29 cellular contexts compared by ENCODE assay signal in the genomic region with DNA sequence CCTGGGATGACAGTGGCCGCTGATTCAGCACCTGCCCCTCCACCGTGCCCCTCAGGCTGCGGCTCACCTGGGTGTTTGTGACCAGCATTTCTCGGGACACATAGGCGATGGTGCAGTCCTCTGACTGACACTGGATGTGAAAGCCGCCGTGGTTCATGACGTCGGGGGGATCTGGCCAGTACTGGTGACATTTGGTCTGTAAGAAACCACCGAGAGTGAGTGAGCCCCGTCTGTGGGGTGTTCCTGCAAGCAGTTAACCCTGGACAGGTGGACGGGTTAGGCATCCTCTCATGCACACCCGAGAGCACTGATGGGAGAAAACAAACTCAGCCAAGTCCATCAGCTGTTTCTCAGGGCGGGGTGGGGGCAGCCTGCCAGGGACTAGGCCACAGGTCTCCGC.
"Had no signal": no experiment of that assay in that cellular context is flagged by ENCODE, and none has a peak within 500 bp of the region (broad histone marks: within the 10 kb centered on the region; RNA-seq: fewer than 3 reads in every experiment).

No MANE protein-coding gene starts in this region.

- H3K4me2 ChIP-seq: hepatocyte, smooth muscle cell had no signal

- H2AFZ ChIP-seq: hepatocyte had no signal

- H3K36me3 ChIP-seq: neutrophil had no signal

- DNase-seq: cerebellar nuclear complex; effector CD8-positive, alpha-beta T cell; endodermal cell; foreskin keratinocyte; heart left ventricle; islet precursor cell; kidney glomerular epithelial cell; naive B cell; pancreas; right lobe of liver; stimulated activated CD4-positive, alpha-beta T cell treated with anti-CD3 and anti-CD28 coated beads, Interleukin-12 subunit alpha, Interleukin-12 subunit beta, amount 100 ng/mL, for 4 hours; stimulated activated CD4-positive, alpha-beta T cell treated with anti-CD3 and anti-CD28 coated beads, Interleukin-1b, Interleukin-23, amount 100 ng/mL, for 48 hours; stimulated activated CD4-positive, alpha-beta T cell treated with anti-CD3 and anti-CD28 coated beads, Interleukin-4, amount 100 ng/mL, for 1 hour; stimulated activated CD8-positive, alpha-beta memory T cell treated with anti-CD3 and anti-CD28 coated beads, Interleukin-4, amount 100 ng/mL, for 48 hours; stimulated activated naive CD4-positive, alpha-beta T cell; substantia nigra; testis; tibial artery had no signal

- FAIRE-seq: colon, pancreas, urothelium cell line had no signal

- H3K27ac ChIP-seq: epithelial cell of prostate, esophagus muscularis mucosa, foreskin keratinocyte, gastroesophageal sphincter, heart left ventricle, hepatocyte, neutrophil, pancreas, right lobe of liver, testis, tibial artery, upper lobe of left lung had no signal

- H3K27me3 ChIP-seq: esophagus muscularis mucosa, foreskin keratinocyte, gastroesophageal sphincter, heart left ventricle, hepatocyte, pancreas, right lobe of liver, testis, tibial artery, upper lobe of left lung had no signal

- H3K79me2 ChIP-seq: hepatocyte had no signal

- H3K4me1 ChIP-seq: esophagus muscularis mucosa, foreskin keratinocyte, gastroesophageal sphincter, heart left ventricle, pancreas, right lobe of liver, testis, tibial artery had no signal

- ATAC-seq: foreskin keratinocyte; gastroesophageal sphincter; heart left ventricle; natural killer cell treated with Interleukin-12 subunit alpha and Interleukin-12 subunit beta and Interleukin-15 and Interleukin-18, amount 100 ng/mL, for 72 hours; pancreas had no signal

- H3K9me3 ChIP-seq: esophagus muscularis mucosa, gastroesophageal sphincter, heart left ventricle, neutrophil, pancreas, right lobe of liver, testis, upper lobe of left lung had no signal

- H3K4me3 ChIP-seq: esophagus muscularis mucosa, gastroesophageal sphincter, heart left ventricle, hepatocyte, lung, pancreas, right lobe of liver, smooth muscle cell, testis, tibial artery, upper lobe of left lung had no signal
